Comparison of ENCODE assay signal across 25 cellular contexts in the genomic region with DNA sequence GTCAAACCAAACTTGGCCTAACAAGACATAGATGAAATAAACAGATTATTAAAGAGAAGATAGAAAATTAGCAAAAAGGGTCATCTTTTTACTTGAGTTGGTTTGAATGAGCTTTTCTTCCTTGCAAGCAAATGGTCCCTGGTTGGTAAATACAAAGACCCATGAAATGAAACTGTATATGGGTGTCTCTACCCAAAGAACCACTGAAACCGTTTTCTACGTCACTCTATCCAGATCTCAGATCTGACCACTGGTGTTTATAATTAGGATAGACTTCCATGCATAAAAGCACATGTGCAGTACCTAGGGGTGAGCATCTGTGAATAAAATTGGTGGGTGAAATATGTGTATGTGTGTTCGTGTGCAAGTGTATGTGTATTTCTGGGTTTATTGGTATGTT.
"Had no signal": no experiment of that assay in that cellular context is flagged by ENCODE, and none has a peak within 500 bp of the region (broad histone marks: within the 10 kb centered on the region; RNA-seq: fewer than 3 reads in every experiment).

No MANE protein-coding gene starts in this region.

- DNase-seq: activated CD4-positive, alpha-beta memory T cell treated with anti-CD3 and anti-CD28 coated beads for 36 hours; activated CD4-positive, alpha-beta T cell treated with anti-CD3 and anti-CD28 coated beads for 36 hours; activated CD4-positive, alpha-beta T cell treated with anti-CD3 and anti-CD28 coated beads, Interleukin-2, amount 10 ng/mL, durations not matched to agents 24 days and 14 days; activated CD4-positive, CD25-positive, alpha-beta regulatory T cell; activated CD4-positive, CD25-positive, alpha-beta regulatory T cell treated with anti-CD3 and anti-CD28 coated beads, Interleukin-2, amount 50 U/mL, for 72 hours; activated CD8-positive, alpha-beta memory T cell treated with anti-CD3 and anti-CD28 coated beads, Interleukin-2, amount 10 ng/mL, durations not matched to agents 7 days and 5 days; activated CD8-positive, alpha-beta memory T cell treated with anti-CD3 and anti-CD28 coated beads, Interleukin-2, amount 50 U/mL, for 4 hours; activated CD8-positive, alpha-beta T cell treated with anti-CD3 and anti-CD28 coated beads, Interleukin-2, amount 10 ng/mL, durations not matched to agents 7 days and 5 days; activated gamma-delta T cell; activated naive CD4-positive, alpha-beta T cell; activated naive CD4-positive, alpha-beta T cell treated with anti-CD3 and anti-CD28 coated beads, Interleukin-2, amount 10 ng/mL, durations not matched to agents 7 days and 5 days; activated naive CD8-positive, alpha-beta T cell treated with anti-CD3 and anti-CD28 coated beads, Interleukin-2, amount 10 ng/mL, durations not matched to agents 7 days and 5 days; activated T-cell treated with anti-CD3 and anti-CD28 coated beads, Interleukin-2, amount 50 U/mL, for 1 hour; activated T-cell treated with anti-CD3 and anti-CD28 coated beads, Interleukin-2, amount 50 U/mL, for 48 hours; cortex of kidney; dermis blood vessel endothelial cell; effector CD8-positive, alpha-beta T cell; foreskin fibroblast; gastrocnemius medialis; glutamatergic neuron; heart left ventricle; T-helper 2 cell had no signal

- H3K9me3 ChIP-seq: ascending aorta, gastrocnemius medialis, heart left ventricle had no signal

- H3K36me3 ChIP-seq: ascending aorta, gastrocnemius medialis, heart left ventricle had no signal

- H3K27ac ChIP-seq: ascending aorta, epithelial cell of prostate, gastrocnemius medialis, heart left ventricle had no signal

- H3K4me3 ChIP-seq: ascending aorta, gastrocnemius medialis, heart left ventricle had no signal

- H3K4me1 ChIP-seq: ascending aorta, gastrocnemius medialis, heart left ventricle had no signal

- ATAC-seq: activated CD4-positive, alpha-beta T cell treated with anti-CD3 and anti-CD28 coated beads for 36 hours; activated CD8-positive, alpha-beta memory T cell treated with anti-CD3 and anti-CD28 coated beads, Interleukin-2, amount 10 ng/mL, durations not matched to agents 7 days and 5 days; activated CD8-positive, alpha-beta T cell treated with anti-CD3 and anti-CD28 coated beads, Interleukin-2, amount 10 ng/mL, durations not matched to agents 7 days and 5 days; activated naive CD4-positive, alpha-beta T cell treated with anti-CD3 and anti-CD28 coated beads, Interleukin-2, amount 50 U/mL, for 72 hours; gastrocnemius medialis; heart left ventricle had no signal

- H3K27me3 ChIP-seq: ascending aorta, gastrocnemius medialis, heart left ventricle had no signal
